16 cellular contexts compared by ENCODE assay signal in genomic region chr11:84612645-84613044, GRCh38.
DNase-seq lines count a peak whose midpoint lies in the region; FAIRE-seq and TF ChIP-seq lines count a peak whose summit lies in the region.
"Had no signal": no experiment of that assay in that cellular context is flagged by ENCODE, and none has a peak within 500 bp of the region (broad histone marks: within the 10 kb centered on the region; RNA-seq: fewer than 3 reads in every experiment).

No MANE protein-coding gene starts in this region.

- no peak overlapping the region for H2AFZ ChIP-seq in osteoblast (ENCODE audit: low read length)
- H2AFZ ChIP-seq: GM23338 had no signal

- H3K27ac Mint-ChIP-seq in activated T-helper 1 cell treated with anti-CD3 and anti-CD28 coated beads, Interleukin-12 subunit alpha, Interleukin-12 subunit beta, Interleukin-2, Interleukin-4 antibody, amounts not matched to agents 30 ng/mL and 10 ng/mL and 1 ng/mL, durations not matched to agents 14 hours and 24 hours and 36 hours = peak overlapping the region; percentile 3
- H3K27ac Mint-ChIP-seq: CD8-positive, alpha-beta memory T cell; GM23338 had no signal

- no peaks in the 10 kb centered on the region for H3K27me3 Mint-ChIP-seq in activated T-helper 1 cell treated with anti-CD3 and anti-CD28 coated beads, Interleukin-12 subunit alpha, Interleukin-12 subunit beta, Interleukin-2, Interleukin-4 antibody, amounts not matched to agents 30 ng/mL and 10 ng/mL and 1 ng/mL, durations not matched to agents 14 hours and 24 hours and 36 hours (ENCODE audit: insufficient read depth)
- H3K27me3 Mint-ChIP-seq: CD8-positive, alpha-beta memory T cell had no signal

- no peaks in the 10 kb centered on the region for H4K20me1 ChIP-seq in osteoblast (ENCODE audit: insufficient read depth, low read length)
- H4K20me1 ChIP-seq: BLaER1 had no signal

- H3K9me3 ChIP-seq in osteoblast (ENCODE audit: low read depth, low read length) = no peaks in the 10 kb centered on the region
- H3K9me3 ChIP-seq: BLaER1, Caco-2 had no signal

- no peaks in the 10 kb centered on the region for H3K27me3 ChIP-seq in osteoblast (ENCODE audit: insufficient read depth, low read length)
- H3K27me3 ChIP-seq: BLaER1 had no signal

- no peak for TF ChIP-seq CTCF in epithelial cell of esophagus (IDR thresholded peaks at IDR 0.05; ENCODE audit: insufficient read depth, low read depth, low read length, missing control alignments)
- TF ChIP-seq CTCF in osteoblast (IDR thresholded peaks at IDR 0.05; ENCODE audit: extremely low read depth, low read depth, low read length) = no peak

- no peak overlapping the region for H3K27ac ChIP-seq in osteoblast (ENCODE audit: low read depth, low read length)
- H3K27ac ChIP-seq: BLaER1 had no signal

- FAIRE-seq in G401.6 (lab: Jason Lieb, UNC) = peak; percentile 67
- FAIRE-seq: GM18507 had no signal

- no peaks in the 10 kb centered on the region for H3K4me1 Mint-ChIP-seq in activated T-helper 1 cell treated with anti-CD3 and anti-CD28 coated beads, Interleukin-12 subunit alpha, Interleukin-12 subunit beta, Interleukin-2, Interleukin-4 antibody, amounts not matched to agents 30 ng/mL and 10 ng/mL and 1 ng/mL, durations not matched to agents 14 hours and 24 hours and 36 hours (ENCODE audit: low read depth)
- H3K4me1 Mint-ChIP-seq: CD8-positive, alpha-beta memory T cell; GM23338 had no signal

- DNase-seq in activated T-helper 1 cell treated with anti-CD3 and anti-CD28 coated beads, Interleukin-12 subunit alpha, Interleukin-12 subunit beta, Interleukin-2, Interleukin-4 antibody, amounts not matched to agents 30 ng/mL and 10 ng/mL and 1 ng/mL, durations not matched to agents 14 hours and 24 hours and 36 hours (ENCODE audit: low spot score) = no peak
- peak; percentile 5 for DNase-seq in epithelial cell of esophagus (ENCODE audit: low read depth)
- DNase-seq in osteoblast (ENCODE audit: insufficient read length, low spot score, missing footprints) = peak; percentile 42
- no peak for DNase-seq in NCI-H1694 treated with DMSO at 0.1 percent for 48 hours (lab: John Stamatoyannopoulos, UW)
- DNase-seq in putamen (ENCODE audit: low spot score) = no peak
- DNase-seq in NK-92 (lab: John Stamatoyannopoulos, UW; ENCODE audit: unreplicated experiment) = no peak
- DNase-seq: 8988T; AML-193; Caco-2; CD8-positive, alpha-beta memory T cell; H7; IMR-90 had no signal

- H3K4me1 ChIP-seq in osteoblast (ENCODE audit: insufficient read depth, low read length) = no peaks in the 10 kb centered on the region
- H3K4me1 ChIP-seq: Caco-2 had no signal

- intact Hi-C loops in activated T-helper 1 cell treated with anti-CD3 and anti-CD28 coated beads, Interleukin-12 subunit alpha, Interleukin-12 subunit beta, Interleukin-2, Interleukin-4 antibody, amounts not matched to agents 30 ng/mL and 10 ng/mL and 1 ng/mL, durations not matched to agents 14 hours and 24 hours and 36 hours (cut with micrococcal nuclease) = no loop called here

- no peak overlapping the region for H3K4me2 ChIP-seq in osteoblast (ENCODE audit: insufficient read depth, low read length)
- H3K4me2 ChIP-seq: BLaER1, GM23338 had no signal

- no peaks in the 10 kb centered on the region for H3K36me3 ChIP-seq in osteoblast (ENCODE audit: insufficient read depth, low read length)
- H3K36me3 ChIP-seq: BLaER1 had no signal

- H3K79me2 ChIP-seq in osteoblast (ENCODE audit: insufficient read depth, low read length) = no peaks in the 10 kb centered on the region

- H3K36me3 Mint-ChIP-seq in activated T-helper 1 cell treated with anti-CD3 and anti-CD28 coated beads, Interleukin-12 subunit alpha, Interleukin-12 subunit beta, Interleukin-2, Interleukin-4 antibody, amounts not matched to agents 30 ng/mL and 10 ng/mL and 1 ng/mL, durations not matched to agents 14 hours and 24 hours and 36 hours (ENCODE audit: low read depth) = no peaks in the 10 kb centered on the region

- peaks cover 4% of the 10 kb centered on the region for H3K9me3 Mint-ChIP-seq in activated T-helper 1 cell treated with anti-CD3 and anti-CD28 coated beads, Interleukin-12 subunit alpha, Interleukin-12 subunit beta, Interleukin-2, Interleukin-4 antibody, amounts not matched to agents 30 ng/mL and 10 ng/mL and 1 ng/mL, durations not matched to agents 14 hours and 24 hours and 36 hours
- H3K9me3 Mint-ChIP-seq: GM23338 had no signal

- no peak overlapping the region for H3K4me3 Mint-ChIP-seq in activated T-helper 1 cell treated with anti-CD3 and anti-CD28 coated beads, Interleukin-12 subunit alpha, Interleukin-12 subunit beta, Interleukin-2, Interleukin-4 antibody, amounts not matched to agents 30 ng/mL and 10 ng/mL and 1 ng/mL, durations not matched to agents 14 hours and 24 hours and 36 hours
- H3K4me3 Mint-ChIP-seq: CD8-positive, alpha-beta memory T cell; GM23338 had no signal

- H3K4me3 ChIP-seq in epithelial cell of esophagus (ENCODE audit: low read length) = no peak overlapping the region
- H3K4me3 ChIP-seq in osteoblast (ENCODE audit: insufficient read depth, low read length) = no peak overlapping the region
- H3K4me3 ChIP-seq: BLaER1, GM23338 had no signal

Comparison
In these comparisons a context has a peak if more than half of its experiments do, and no peak if none do; other contexts are left out.
1. DNase-seq: peak in epithelial cell of esophagus (single experiment) and osteoblast (single experiment); none in activated T-helper 1 cell treated with anti-CD3 and anti-CD28 coated beads, Interleukin-12 subunit alpha, Interleukin-12 subunit beta, Interleukin-2, Interleukin-4 antibody, amounts not matched to agents 30 ng/mL and 10 ng/mL and 1 ng/mL, durations not matched to agents 14 hours and 24 hours and 36 hours (single experiment), NCI-H1694 treated with DMSO at 0.1 percent for 48 hours (single experiment), putamen (single experiment) and NK-92 (single experiment).